19 cellular contexts compared by ENCODE assay signal in the genomic region with DNA sequence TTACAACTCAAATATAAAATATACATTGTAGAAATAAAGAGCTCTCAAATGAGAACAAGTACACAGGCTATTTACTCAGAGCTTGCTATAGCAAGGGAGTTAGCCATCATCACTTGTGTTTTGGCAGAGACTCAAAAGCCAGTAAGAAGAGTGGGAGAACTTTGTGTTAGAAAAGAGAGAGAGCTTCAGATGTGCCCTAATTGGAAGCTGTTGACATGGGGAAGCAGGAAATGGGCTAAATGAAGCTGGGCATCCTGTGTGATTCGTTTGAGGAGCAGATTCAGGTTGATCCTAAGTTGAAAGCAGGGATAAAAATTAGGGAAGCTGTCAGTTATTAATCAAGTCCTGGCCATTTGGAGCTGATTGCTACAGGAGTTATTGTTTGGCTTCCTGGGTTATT.
DNase-seq lines count a peak whose midpoint lies in the region; ATAC-seq and TF ChIP-seq lines count a peak whose summit lies in the region.
"Had no signal": no experiment of that assay in that cellular context is flagged by ENCODE, and none has a peak within 500 bp of the region (broad histone marks: within the 10 kb centered on the region; RNA-seq: fewer than 3 reads in every experiment).

No MANE protein-coding gene starts in this region.

- H3K27me3 Mint-ChIP-seq in T-cell = no peaks in the 10 kb centered on the region
- H3K27me3 Mint-ChIP-seq: CD4-positive, CD25-positive, alpha-beta regulatory T cell had no signal

- DNase-seq in NCI-H2029 treated with DMSO at 0.1 percent for 48 hours (lab: John Stamatoyannopoulos, UW) (peak; percentile 3), NCI-H2029 (lab: John Stamatoyannopoulos, UW) (no peak), NCI-H1105 (lab: John Stamatoyannopoulos, UW) (peak; percentile 19), NCI-H748 (lab: John Stamatoyannopoulos, UW; ENCODE audit: unreplicated experiment) (peak; percentile 63), superior temporal gyrus (ENCODE audit: extremely low spot score) (peak; percentile 10), T-cell (no peak), right lobe of liver (no peak)
- DNase-seq: BE2C; CD4-positive, CD25-positive, alpha-beta regulatory T cell; GOT3; IMR-90; MV-4-11; NCI-H1436 treated with DMSO at 0.1 percent for 48 hours; NCI-H1930; NCI-H2171 treated with DMSO at 0.1 percent for 48 hours; NCI-H774; T-helper 9 cell had no signal

- H3K4me3 ChIP-seq in right lobe of liver = no peak overlapping the region
- H3K4me3 ChIP-seq: SJCRH30 had no signal

- no peaks in the 10 kb centered on the region for H3K4me1 ChIP-seq in right lobe of liver
- H3K4me1 ChIP-seq: BE2C, SJCRH30 had no signal

- intact Hi-C loops in right lobe of liver (cut with DNase I) = no loop called here

- H3K27ac Mint-ChIP-seq in T-cell = no peak overlapping the region
- H3K27ac Mint-ChIP-seq: CD4-positive, CD25-positive, alpha-beta regulatory T cell had no signal

- WGBS in right lobe of liver (ENCODE audit: insufficient coverage, low coverage, low lambda C conversion rate, missing lambda C conversion rate) = 23% methylated on average over 1 of the region's 1 CpG

- ATAC-seq in T-cell (replicated peaks in 1 of 4) (no peak), right lobe of liver (no peak)
- ATAC-seq: HCT116 had no signal

- H3K4me3 Mint-ChIP-seq in T-cell = no peak overlapping the region
- H3K4me3 Mint-ChIP-seq: CD4-positive, CD25-positive, alpha-beta regulatory T cell had no signal

- H3K27ac ChIP-seq in right lobe of liver = no peak overlapping the region
- H3K27ac ChIP-seq: SJCRH30 had no signal

- POLR2A ChIA-PET in T-cell (lab: Charles Lee) = no interaction called here

- no peaks in the 10 kb centered on the region for H3K36me3 Mint-ChIP-seq in T-cell
- H3K36me3 Mint-ChIP-seq: CD4-positive, CD25-positive, alpha-beta regulatory T cell had no signal

- TF ChIP-seq CTCF in right lobe of liver (IDR thresholded peaks at IDR 0.05) = no peak

- H3K9me3 Mint-ChIP-seq in T-cell = peaks cover 10 to 22% (median 13%) of the 10 kb centered on the region in 3 donors

- peaks cover 0 to 19% (median 0%) of the 10 kb centered on the region in 4 donors for H3K9me3 ChIP-seq in right lobe of liver
- H3K9me3 ChIP-seq: BE2C, SJCRH30 had no signal

- H3K27me3 ChIP-seq in right lobe of liver = no peaks in the 10 kb centered on the region
- H3K27me3 ChIP-seq: BE2C, SJCRH30 had no signal

- no peaks in the 10 kb centered on the region for H3K4me1 Mint-ChIP-seq in T-cell

- TF ChIP-seq POLR2A in right lobe of liver (IDR thresholded peaks at IDR 0.05) = no peak

- CTCF ChIA-PET in T-cell (lab: Charles Lee) = interaction anchor here in 1 of 2 donors (0.6 kb wide), 1 partner anchor 1038 kb away, joined by 4 read pairs; no protein-coding TSS in a partner anchor

- H3K36me3 ChIP-seq in right lobe of liver = no peaks in the 10 kb centered on the region
- H3K36me3 ChIP-seq: BE2C, SJCRH30 had no signal

Comparison
In these comparisons a context has a peak if more than half of its experiments do, and no peak if none do; other contexts are left out.
1. DNase-seq: peak in NCI-H2029 treated with DMSO at 0.1 percent for 48 hours (single experiment), NCI-H1105 (single experiment), NCI-H748 (single experiment) and superior temporal gyrus (single experiment); none in NCI-H2029 (single experiment), T-cell (0 of 34) and right lobe of liver (0 of 3).